In genomic region chr3:53140575-53141467, GRCh38 we compare ENCODE assay signal across 12 cellular contexts. TPM values are rescaled to one million over a fixed set of nuclear protein-coding genes. Genes with fewer than 3 reads are reported as not detected.
DNase-seq lines count a peak whose midpoint lies in the region; ATAC-seq and TF ChIP-seq lines count a peak whose summit lies in the region.
"Had no signal": no experiment of that assay in that cellular context is flagged by ENCODE, and none has a peak within 500 bp of the region (broad histone marks: within the 10 kb centered on the region; RNA-seq: fewer than 3 reads in every experiment).

No MANE protein-coding gene starts in this region.

- H3K4ac ChIP-seq in H9 (ENCODE audit: low read depth, low read length): no peak overlapping the region

- H3K4me1 Mint-ChIP-seq in H9: peaks cover 6% of the 10 kb centered on the region in 2 experiments; a peak in 3 of 4 replicates
- H3K4me1 Mint-ChIP-seq in CD4-positive, alpha-beta T cell (ENCODE audit: low read depth): no peaks in the 10 kb centered on the region

- H2BK15ac ChIP-seq in H9 (ENCODE audit: low read depth, low read length): no peak overlapping the region

- no peaks in the 10 kb centered on the region for H3K36me3 Mint-ChIP-seq in activated naive CD4-positive, alpha-beta T cell treated with anti-CD3 and anti-CD28 coated beads, Interleukin-2, amount 50 U/mL, for 72 hours
- no peaks in the 10 kb centered on the region for H3K36me3 Mint-ChIP-seq in H9 (ENCODE audit: insufficient read depth in 1 of 3, low read depth in 3 of 3)
- no peaks in the 10 kb centered on the region for H3K36me3 Mint-ChIP-seq in CD4-positive, alpha-beta T cell (ENCODE audit: low read depth)
- H3K36me3 Mint-ChIP-seq: CD8-positive, alpha-beta T cell had no signal

- CTCF ChIA-PET in CD4-positive, alpha-beta T cell (lab: Charles Lee): no interaction called here

- POLR2A ChIA-PET in CD4-positive, alpha-beta T cell (lab: Charles Lee): no interaction called here

- H3K4me3 ChIP-seq in foreskin fibroblast (ENCODE audit: low read depth in 1 of 2, low read length in 2 of 2): no peak overlapping the region
- H3K4me3 ChIP-seq in subcutaneous abdominal adipose tissue (ENCODE audit: low read depth in 1 of 5, low read length in 5 of 5): no peak overlapping the region

- H2BK120ac ChIP-seq in H9 (ENCODE audit: low read depth, low read length, poor library complexity, severe bottlenecking): no peak overlapping the region

- H3K18ac ChIP-seq in H9 (ENCODE audit: insufficient read length, low read depth, low read length): no peak overlapping the region

- H2BK5ac ChIP-seq in H9 (ENCODE audit: insufficient read length, low read length): no peak overlapping the region

- no peaks in the 10 kb centered on the region for H3K36me3 ChIP-seq in subcutaneous abdominal adipose tissue (ENCODE audit: control insufficient read depth in 5 of 5, insufficient read depth in 5 of 5, low read length in 5 of 5)

- no peak overlapping the region for H4K91ac ChIP-seq in H9 (ENCODE audit: insufficient read length, low read depth, low read length)

- H4K5ac ChIP-seq in H9 (ENCODE audit: insufficient read length, low read depth, low read length): no peak overlapping the region

- H3K4me2 ChIP-seq in H9 (ENCODE audit: insufficient read depth, insufficient read length, low read length): no peak overlapping the region

- no peak overlapping the region for H2AK5ac ChIP-seq in H9 (ENCODE audit: insufficient read length, low read length)

- H3K9me3 ChIP-seq in subcutaneous abdominal adipose tissue (ENCODE audit: control insufficient read depth in 5 of 5, low read length in 5 of 5): no peaks in the 10 kb centered on the region
- H3K9me3 ChIP-seq in H9 (ENCODE audit: control insufficient read depth, low read depth, low read length): no peaks in the 10 kb centered on the region
- H3K9me3 ChIP-seq in CD4-positive, alpha-beta T cell (ENCODE audit: control insufficient read depth, low read length): no peaks in the 10 kb centered on the region

- no peak overlapping the region for H2BK12ac ChIP-seq in H9 (ENCODE audit: insufficient read length, low read depth, low read length)

- no peaks in the 10 kb centered on the region for H4K20me1 ChIP-seq in H9 (ENCODE audit: control insufficient read depth, insufficient read depth, insufficient read length)

- TF ChIP-seq CTCF in foreskin fibroblast (IDR thresholded peaks at IDR 0.05; ENCODE audit: low read depth, low read length) (no peak), H9 (conservative IDR thresholded peaks at IDR 0.05) (no peak)
- TF ChIP-seq CTCF in CD4-positive, alpha-beta T cell (IDR thresholded peaks at IDR 0.05): no peak

- intact Hi-C loops in CD4-positive, alpha-beta T cell (cut with DNase I, micrococcal nuclease): no loop called here

- peaks cover 3% of the 10 kb centered on the region; the same call in 1 of the 2 replicates for H3K27me3 Mint-ChIP-seq in H9 (ENCODE audit: low read depth)
- H3K27me3 Mint-ChIP-seq in CD4-positive, alpha-beta T cell: no peaks in the 10 kb centered on the region
- H3K27me3 Mint-ChIP-seq: progenitor cell of endocrine pancreas had no signal

- no peak overlapping the region for H2AFZ ChIP-seq in H9 (ENCODE audit: low read length)

- H3K27ac ChIP-seq in subcutaneous abdominal adipose tissue (ENCODE audit: low read depth, low read length) (peak overlapping the region; percentile 34), H9 (ENCODE audit: insufficient read length, low read depth, low read length) (no peak overlapping the region)
- no peak overlapping the region for H3K27ac ChIP-seq in CD4-positive, alpha-beta T cell (ENCODE audit: low read depth, low read length)

- no peak overlapping the region for H3K14ac ChIP-seq in H9 (ENCODE audit: insufficient read depth, low read length)

- H3T11ph ChIP-seq in H9 (ENCODE audit: low read length): no peak overlapping the region

- H3K4me1 ChIP-seq in subcutaneous abdominal adipose tissue (ENCODE audit: control insufficient read depth in 5 of 5, insufficient read depth in 5 of 5, low read length in 5 of 5) (peaks cover 2 to 25% (median 14%) of the 10 kb centered on the region in 5 donors), H9 (ENCODE audit: insufficient read depth, low read length) (no peaks in the 10 kb centered on the region)

- H3K9me3 Mint-ChIP-seq in activated naive CD4-positive, alpha-beta T cell treated with anti-CD3 and anti-CD28 coated beads, Interleukin-2, amount 50 U/mL, for 72 hours: no peaks in the 10 kb centered on the region
- no peaks in the 10 kb centered on the region for H3K9me3 Mint-ChIP-seq in H9
- H3K9me3 Mint-ChIP-seq in CD4-positive, alpha-beta T cell: no peaks in the 10 kb centered on the region
- H3K9me3 Mint-ChIP-seq: CD8-positive, alpha-beta T cell had no signal

- H3K9ac ChIP-seq in subcutaneous abdominal adipose tissue (ENCODE audit: low read length in 5 of 5) (peak overlapping the region in 1 of 5 donors; percentile 6), H9 (ENCODE audit: extremely low read depth, insufficient read length, low read length) (no peak overlapping the region)

- ATAC-seq in activated naive CD4-positive, alpha-beta T cell treated with anti-CD3 and anti-CD28 coated beads, Interleukin-2, amount 50 U/mL, for 72 hours: peak; percentile 67 to 81
- no peak for ATAC-seq in CD4-positive, alpha-beta T cell (ENCODE audit: poor library complexity)
- ATAC-seq: CD8-positive, alpha-beta T cell had no signal

- H3K79me2 ChIP-seq in H9 (ENCODE audit: insufficient read depth, low read length): no peaks in the 10 kb centered on the region

- no peaks in the 10 kb centered on the region for H3K23me2 ChIP-seq in H9 (ENCODE audit: insufficient read length, low read depth, low read length, poor library complexity, severe bottlenecking)

- no peak for DNase-seq in activated naive CD4-positive, alpha-beta T cell treated with anti-CD3 and anti-CD28 coated beads, Interleukin-2, amount 50 U/mL, for 72 hours (ENCODE audit: low spot score in 2 of 2)
- no peak for DNase-seq in activated naive CD4-positive, alpha-beta T cell treated with Interleukin-2 at 50 U/mL for 16 hours
- DNase-seq in RKO (ENCODE audit: low spot score) (peak; percentile 83), foreskin fibroblast (peak; percentile 63 to 80), H9 (no peak), germinal center (ENCODE audit: low spot score) (no peak)
- DNase-seq in CD4-positive, alpha-beta T cell: no peak
- DNase-seq: activated T-cell treated with anti-CD3 and anti-CD28 coated beads, Interleukin-2, amount 50 U/mL, for 48 hours; CD8-positive, alpha-beta T cell; NK-92 treated with Interleukin-12 subunit alpha and Interleukin-12 subunit beta, amount 100 ng/mL, for 24 hours had no signal

- H3K27ac Mint-ChIP-seq in activated naive CD4-positive, alpha-beta T cell treated with anti-CD3 and anti-CD28 coated beads, Interleukin-2, amount 50 U/mL, for 72 hours: no peak overlapping the region
- H3K27ac Mint-ChIP-seq in H9: no peak overlapping the region
- H3K27ac Mint-ChIP-seq in CD4-positive, alpha-beta T cell: no peak overlapping the region
- H3K27ac Mint-ChIP-seq: CD8-positive, alpha-beta T cell; progenitor cell of endocrine pancreas had no signal

- H2BK20ac ChIP-seq in H9 (ENCODE audit: low read depth, low read length, poor library complexity, severe bottlenecking): no peak overlapping the region

- no peaks in the 10 kb centered on the region for H3K79me1 ChIP-seq in H9 (ENCODE audit: insufficient read depth, low read depth, low read length, poor library complexity, severe bottlenecking)

- no peak overlapping the region for H3K23ac ChIP-seq in H9 (ENCODE audit: insufficient read length, low read depth, low read length)

- no peak overlapping the region for H4K8ac ChIP-seq in H9 (replicated peaks; ENCODE audit: insufficient read length, low read depth, low read length)

- H3K56ac ChIP-seq in H9 (ENCODE audit: insufficient read length, low read depth, low read length): no peak overlapping the region

- H3K27me3 ChIP-seq in subcutaneous abdominal adipose tissue (ENCODE audit: control insufficient read depth in 5 of 5, insufficient read depth in 4 of 5, low read length in 5 of 5) (no peaks in the 10 kb centered on the region), H9 (ENCODE audit: insufficient read depth, low read length) (no peaks in the 10 kb centered on the region)
- no peaks in the 10 kb centered on the region for H3K27me3 ChIP-seq in CD4-positive, alpha-beta T cell (ENCODE audit: control insufficient read depth, insufficient read depth, low read length)

- WGBS in H9 (ENCODE audit: extremely low coverage, insufficient read length, low lambda C conversion rate): no CpG with 5 or more reads among the region's 5 CpGs

- no peak overlapping the region for H3K4me3 Mint-ChIP-seq in H9
- H3K4me3 Mint-ChIP-seq in CD4-positive, alpha-beta T cell: no peak overlapping the region
- H3K4me3 Mint-ChIP-seq: CD8-positive, alpha-beta T cell had no signal

RNA-seq across cellular contexts. Expression of gene RFT1, which starts 10.6 kb away (rescaled TPM):
- total RNA-seq in activated naive CD4-positive, alpha-beta T cell treated with anti-CD3 and anti-CD28 coated beads, Interleukin-2, amount 50 U/mL, for 72 hours: 10 to 100 TPM; 19.5 to 38.3 TPM
- total RNA-seq in H9 (2021): 24.1 and 26.2 TPM in 2 replicates
- total RNA-seq in CD4-positive, alpha-beta T cell: 10 to 100 TPM in 1 of 2 experiments, 1 to 10 TPM in 1; 8.5 to 10.2 TPM

RNA-seq across cellular contexts. Expression of gene PRKCD, which starts 20.2 kb away (rescaled TPM):
- 10 to 100 TPM in 1 of 2 donors, 1 to 10 TPM in 1; 3.4 to 22.5 TPM for total RNA-seq in activated naive CD4-positive, alpha-beta T cell treated with anti-CD3 and anti-CD28 coated beads, Interleukin-2, amount 50 U/mL, for 72 hours
- 23.7 and 24.9 TPM in 2 replicates for total RNA-seq in H9 (2021)
- 10 to 100 TPM; 18.1 to 20.1 TPM for total RNA-seq in CD4-positive, alpha-beta T cell

Comparison
In these comparisons a context has a peak if more than half of its experiments do, and no peak if none do; other contexts are left out.
1. DNase-seq: peak in RKO (single experiment) and foreskin fibroblast (2 of 2); none in activated naive CD4-positive, alpha-beta T cell treated with anti-CD3 and anti-CD28 coated beads, Interleukin-2, amount 50 U/mL, for 72 hours (0 of 2), activated naive CD4-positive, alpha-beta T cell treated with Interleukin-2 at 50 U/mL for 16 hours (single experiment), H9 (single experiment), CD4-positive, alpha-beta T cell (0 of 10) and germinal center (single experiment).